In the genomic region with DNA sequence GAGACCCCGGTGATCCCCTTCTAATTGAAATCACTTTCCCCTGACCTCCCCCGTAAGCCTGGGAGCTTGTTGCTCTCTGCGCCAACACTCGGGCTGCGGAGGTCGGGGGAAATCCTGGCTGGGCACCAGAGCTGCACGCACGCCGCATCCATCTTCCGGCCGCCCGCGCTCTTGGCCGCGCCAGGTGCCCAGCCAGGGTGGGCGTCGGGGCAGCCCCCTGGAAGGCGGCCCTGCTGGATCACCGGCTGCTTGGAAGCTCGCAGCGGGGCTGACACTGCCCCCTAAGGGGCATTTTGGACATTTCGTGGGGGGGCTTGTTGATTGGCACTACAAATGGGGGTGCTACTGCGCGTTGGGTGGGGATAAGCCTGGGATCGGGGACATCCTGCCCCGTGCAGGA, we compare ENCODE assay signal across 1 cellular context.
TF ChIP-seq lines count a peak whose summit lies in the region.

No MANE protein-coding gene starts in this region.

TF ChIP-seq in HCT116, 20 proteins besides CTCF, POLR2A, EP300 and RAD21:
- TF ChIP-seq REST (IDR thresholded peaks at IDR 0.05; ENCODE audit: low read depth): no peak
- no peak for TF ChIP-seq TCF7L2 (IDR thresholded peaks at IDR 0.05; ENCODE audit: borderline replicate concordance, extremely low read depth, insufficient read depth, insufficient read length)
- TF ChIP-seq POLR2AphosphoS5 (IDR thresholded peaks at IDR 0.05; ENCODE audit: low read depth, low read length): no peak
